Comparison of ENCODE assay signal across 20 cellular contexts in the genomic region with DNA sequence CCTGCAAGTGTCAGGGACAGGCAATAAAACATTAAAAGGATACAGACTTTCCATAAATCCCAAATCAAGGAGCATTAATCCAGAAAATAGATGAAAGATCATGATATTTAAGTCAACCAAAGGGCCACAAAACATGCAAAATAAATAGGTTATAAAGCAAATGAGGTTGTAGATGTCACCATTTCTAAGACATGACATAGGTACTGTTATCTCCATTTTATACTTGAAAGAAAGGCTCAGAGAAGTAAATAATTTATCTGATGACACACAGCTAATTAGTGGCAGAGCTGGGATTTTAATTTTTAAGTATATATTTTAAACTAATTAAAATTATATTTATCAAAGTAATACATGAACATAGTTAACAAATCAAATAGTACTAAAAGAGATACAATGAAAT.
"Had no signal": no experiment of that assay in that cellular context is flagged by ENCODE, and none has a peak within 500 bp of the region (broad histone marks: within the 10 kb centered on the region; RNA-seq: fewer than 3 reads in every experiment).

No MANE protein-coding gene starts in this region.

- H3K9me3 ChIP-seq: MG63, SJSA1 had no signal

- H3K4me1 ChIP-seq: SJSA1 had no signal

- H3K9me3 Mint-ChIP-seq: IgD-negative memory B cell had no signal

- H3K36me3 ChIP-seq: MG63, SJSA1 had no signal

- H3K27me3 ChIP-seq: MG63, SJSA1 had no signal

- H3K27ac Mint-ChIP-seq: IgD-negative memory B cell had no signal

- H3K4me3 ChIP-seq: MG63, SJSA1, SK-N-MC had no signal

- DNase-seq: KBM-7, MG63, NCI-H1092 treated with DMSO at 0.1 percent for 48 hours, NCI-H1417, NCI-H1436 treated with DMSO at 0.1 percent for 48 hours, NCI-H1694 treated with DMSO at 0.1 percent for 48 hours, NCI-H1930, NCI-H2081, NCI-H2107, NCI-H2227 treated with DMSO at 0.1 percent for 48 hours, NCI-H524, NCI-H69, NCI-H774, Right ventricle myocardium superior, RPMI8226, SIG-M5 had no signal

- H3K4me1 Mint-ChIP-seq: IgD-negative memory B cell had no signal

- H3K4me3 Mint-ChIP-seq: IgD-negative memory B cell had no signal

- H3K27ac ChIP-seq: HL-60, SJSA1, SK-N-MC had no signal

- H3K36me3 Mint-ChIP-seq: IgD-negative memory B cell had no signal
